8 cellular contexts compared by ENCODE assay signal in the genomic region with DNA sequence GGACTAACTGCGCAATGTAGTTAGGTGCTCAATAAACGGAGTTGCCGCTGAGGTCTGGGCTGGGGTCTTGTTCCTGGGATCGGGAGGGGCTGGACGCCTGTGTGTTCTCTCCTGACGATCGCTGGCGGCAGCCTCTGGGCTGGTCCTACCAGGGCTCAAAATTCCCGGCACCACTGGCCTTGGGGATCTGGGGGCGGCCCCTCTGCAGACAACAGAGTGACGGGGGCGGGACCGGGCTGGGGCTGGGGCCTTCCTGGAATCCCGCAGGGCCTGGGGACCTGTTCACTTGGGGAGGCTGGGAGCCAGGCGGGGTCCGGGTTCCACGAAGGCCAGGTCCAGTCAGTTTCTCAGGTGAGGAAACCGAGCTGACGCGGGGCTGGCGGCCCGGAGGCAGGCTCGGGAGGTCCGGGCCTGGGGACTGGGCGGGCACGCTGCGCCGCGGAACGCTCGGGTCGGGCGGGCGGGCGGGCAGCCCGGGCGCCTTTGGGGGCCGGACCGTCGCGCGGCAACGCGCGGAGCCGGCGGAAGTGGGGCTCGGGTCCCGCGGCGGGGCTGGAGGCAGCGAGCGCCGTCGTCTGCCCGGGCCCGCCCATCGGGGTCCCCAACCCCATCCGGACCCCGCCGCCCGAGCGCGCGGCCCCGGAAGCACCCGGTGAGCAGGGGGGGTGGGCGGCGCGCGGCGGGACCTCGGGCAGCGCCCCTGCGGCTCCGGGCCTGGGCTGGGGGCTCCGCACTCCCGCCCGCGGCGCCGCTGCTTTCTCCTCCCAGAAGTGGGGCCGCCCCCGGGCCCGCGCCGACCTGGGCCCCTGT. TPM values are rescaled to one million over a fixed set of nuclear protein-coding genes. Genes with fewer than 3 reads are reported as not detected.
DNase-seq lines count a peak whose midpoint lies in the region; ATAC-seq and TF ChIP-seq lines count a peak whose summit lies in the region.

Gene PIGQ (plus strand): TSS at position 524 of the 810 bp plus-strand sequence. CDS start 4,107 bp downstream, outside the sequence.

- peak; percentile 26 to 47 for DNase-seq in NCI-H187 (lab: John Stamatoyannopoulos, UW)
- no peak for DNase-seq in NCI-H187 treated with DMSO at 0.1 percent for 48 hours (lab: John Stamatoyannopoulos, UW)
- DNase-seq in anterior cingulate cortex (lab: John Stamatoyannopoulos, UW), result peak in 55 of 58 donors; percentile 15 to 84 (median 55)
- DNase-seq in left ventricle myocardium superior, result peak; percentile 76
- DNase-seq in pulmonary artery endothelial cell (ENCODE audit: low read depth, low spot score), result no peak
- DNase-seq in vagina (ENCODE audit: extremely low spot score in 2 of 2), result no peak

- H3K27ac ChIP-seq in vagina, result peak within 1 kb of the TSS; percentile 80

- H3K27me3 ChIP-seq in vagina, result no peaks in the 10 kb centered on the region

- TF ChIP-seq CTCF in vagina (IDR thresholded peaks at IDR 0.05), result no peak

- H3K36me3 ChIP-seq in vagina, result peaks cover 0 to 8% of the 10 kb centered on the region in 2 donors

- intact Hi-C loops in T-helper 2 cell treated with Interferon-gamma antibody and Interleukin-4, amounts not matched to agents 100 ng/mL and 5 ng/mL, for 36 hours (cut with micrococcal nuclease), result loop anchor here (5.0 kb wide), 2 partner anchors 42 to 332 kb away; partner anchors contain the start of gene CAPN15
- intact Hi-C loops in left ventricle myocardium superior (cut with micrococcal nuclease) (no loop called here), vagina (cut with DNase I) (no loop called here)

- peaks cover 50% of the 10 kb centered on the region for H3K4me1 ChIP-seq in vagina

- TF ChIP-seq POLR2A in vagina (IDR thresholded peaks at IDR 0.05), result no peak

- H3K4me3 ChIP-seq in vagina, result peak within 1 kb of the TSS; percentile 89 to 94

- no peaks in the 10 kb centered on the region for H3K9me3 ChIP-seq in vagina

- ATAC-seq in HG03565 (IDR thresholded peaks at IDR 0.05; ENCODE audit: unreplicated experiment) (peak; percentile 46), left ventricle myocardium superior (peak; percentile 67)

RNA-seq across cellular contexts. Expression of gene PIGQ, which starts in this region (rescaled TPM):
- 43.3 and 45.7 TPM in 2 replicates for total RNA-seq in T-helper 2 cell treated with Interferon-gamma antibody and Interleukin-4, amounts not matched to agents 100 ng/mL and 5 ng/mL, for 36 hours
- 16.9 TPM for total RNA-seq in left ventricle myocardium superior
- 21.0 and 24.1 TPM in 2 replicates for total RNA-seq in pulmonary artery endothelial cell
- 26.0 TPM for total RNA-seq in vagina

Comparison
In these comparisons a context has a peak if more than half of its experiments do, and no peak if none do; other contexts are left out.
1. DNase-seq: peak in NCI-H187 (2 of 2), anterior cingulate cortex (55 of 58) and left ventricle myocardium superior (single experiment); none in NCI-H187 treated with DMSO at 0.1 percent for 48 hours (single experiment), pulmonary artery endothelial cell (single experiment) and vagina (0 of 2).